ENCODE assay signal across 9 cellular contexts in the genomic region with DNA sequence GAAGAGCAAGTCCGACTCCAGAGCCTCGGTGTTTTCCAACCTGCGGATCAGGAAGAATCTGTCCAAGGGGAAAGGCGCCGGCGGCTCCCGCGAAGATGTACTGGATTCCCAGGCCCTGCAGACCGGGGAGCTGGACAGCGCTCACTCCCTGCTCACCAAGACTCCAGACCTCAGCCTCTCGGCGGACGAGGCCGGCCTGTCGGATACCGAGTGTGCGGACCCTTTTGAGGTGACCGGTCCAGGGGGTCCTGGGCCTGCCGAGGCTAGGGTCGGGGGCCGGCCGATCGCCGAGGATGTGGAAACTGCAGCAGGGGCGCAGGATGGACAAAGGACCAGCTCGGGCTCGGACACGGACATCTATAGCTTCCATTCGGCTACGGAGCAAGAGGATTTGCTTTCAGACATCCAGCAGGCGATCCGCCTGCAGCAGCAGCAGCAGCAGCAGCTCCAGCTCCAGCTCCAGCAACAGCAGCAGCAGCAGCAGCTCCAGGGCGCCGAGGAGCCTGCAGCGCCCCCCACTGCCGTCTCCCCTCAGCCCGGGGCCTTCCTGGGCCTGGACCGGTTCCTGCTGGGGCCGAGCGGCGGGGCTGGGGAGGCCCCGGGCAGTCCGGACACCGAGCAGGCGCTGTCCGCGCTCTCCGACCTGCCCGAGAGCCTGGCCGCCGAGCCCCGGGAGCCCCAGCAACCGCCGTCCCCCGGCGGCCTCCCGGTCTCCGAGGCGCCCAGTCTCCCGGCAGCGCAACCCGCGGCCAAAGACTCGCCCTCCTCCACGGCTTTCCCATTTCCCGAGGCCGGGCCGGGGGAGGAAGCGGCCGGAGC. TPM values are rescaled to one million over a fixed set of nuclear protein-coding genes. Genes with fewer than 3 reads are reported as not detected.
A peak's percentile ranks its signal among the peaks of the same experiment; 100 is the strongest.
DNase-seq lines count a peak whose midpoint lies in the region; ATAC-seq and TF ChIP-seq lines count a peak whose summit lies in the region.
"Had no signal": no experiment of that assay in that cellular context is flagged by ENCODE, and none has a peak within 500 bp of the region (broad histone marks: within the 10 kb centered on the region; RNA-seq: fewer than 3 reads in every experiment).

No MANE protein-coding gene starts in this region.

- intact Hi-C loops in lower lobe of right lung (cut with DNase I) (no loop called here), aorta (cut with DNase I) (no loop called here)

- H3K36me3 ChIP-seq in lower lobe of right lung (no peaks in the 10 kb centered on the region), aorta (ENCODE audit: control insufficient read depth in 1 of 2, insufficient read depth in 2 of 2, low read length in 1 of 2) (no peaks in the 10 kb centered on the region)

- H3K4me3 ChIP-seq in choroid plexus epithelial cell (ENCODE audit: low read depth, low read length) (peak overlapping the region; percentile 43), lower lobe of right lung (peak overlapping the region; percentile 39), aorta (ENCODE audit: low read length in 2 of 2) (peak overlapping the region in 1 of 2 donors; percentile 38)

- DNase-seq in AG20443 (ENCODE audit: low spot score), result peak; percentile 76
- peak; percentile 64 for DNase-seq in choroid plexus epithelial cell (ENCODE audit: low read depth)
- no peak for DNase-seq in lower lobe of right lung
- peak in 1 of 2 donors; percentile 77 for DNase-seq in aorta
- no peak for DNase-seq in AML-193 (lab: John Stamatoyannopoulos, UW)

- no peak for TF ChIP-seq RAD21 in Ishikawa (IDR thresholded peaks at IDR 0.05; ENCODE audit: low read depth)

- peaks cover 21% of the 10 kb centered on the region for H3K4me1 ChIP-seq in lower lobe of right lung
- H3K4me1 ChIP-seq in aorta (ENCODE audit: control insufficient read depth in 1 of 2, insufficient read depth in 2 of 2, low read length in 2 of 2), result no peaks in the 10 kb centered on the region

- H3K9me3 ChIP-seq in lower lobe of right lung (no peaks in the 10 kb centered on the region), aorta (ENCODE audit: control insufficient read depth, low read length) (no peaks in the 10 kb centered on the region)

- H3K27ac ChIP-seq in lower lobe of right lung (no peak overlapping the region), aorta (ENCODE audit: low read depth in 1 of 2, low read length in 2 of 2) (no peak overlapping the region)

- H3K27me3 ChIP-seq in lower lobe of right lung (ENCODE audit: low read depth) (peaks cover 50% of the 10 kb centered on the region), aorta (ENCODE audit: control insufficient read depth in 1 of 2, insufficient read depth in 2 of 2, low read length in 1 of 2) (peaks cover 0 to 2% of the 10 kb centered on the region in 2 donors)

- peak; percentile 32 to 67 for ATAC-seq in lower lobe of right lung
- ATAC-seq in aorta (ENCODE audit: low FRiP score), result peak; percentile 74
- no peak for ATAC-seq in GM21390 (IDR thresholded peaks at IDR 0.05; ENCODE audit: unreplicated experiment)
- ATAC-seq in HG02840 (IDR thresholded peaks at IDR 0.05; ENCODE audit: low FRiP score, unreplicated experiment), result no peak
- ATAC-seq: HCT116 had no signal

- 0 to 1% methylated on average over 61 to 70 of the region's 70 CpGs for WGBS in aorta, 2 donors

- TF ChIP-seq EP300 in Ishikawa (IDR thresholded peaks at IDR 0.05; ENCODE audit: borderline replicate concordance), result no peak

- TF ChIP-seq CTCF in choroid plexus epithelial cell (conservative IDR thresholded peaks at IDR 0.05; ENCODE audit: low read depth, low read length), result no peak
- TF ChIP-seq CTCF in lower lobe of right lung (IDR thresholded peaks at IDR 0.05), result peak; percentile 13

TF ChIP-seq in Ishikawa, 13 proteins besides CTCF, POLR2A, EP300 and RAD21:
- no peak for TF ChIP-seq TCF12 (IDR thresholded peaks at IDR 0.05; ENCODE audit: low read depth)
- TF ChIP-seq, protein P1, sequence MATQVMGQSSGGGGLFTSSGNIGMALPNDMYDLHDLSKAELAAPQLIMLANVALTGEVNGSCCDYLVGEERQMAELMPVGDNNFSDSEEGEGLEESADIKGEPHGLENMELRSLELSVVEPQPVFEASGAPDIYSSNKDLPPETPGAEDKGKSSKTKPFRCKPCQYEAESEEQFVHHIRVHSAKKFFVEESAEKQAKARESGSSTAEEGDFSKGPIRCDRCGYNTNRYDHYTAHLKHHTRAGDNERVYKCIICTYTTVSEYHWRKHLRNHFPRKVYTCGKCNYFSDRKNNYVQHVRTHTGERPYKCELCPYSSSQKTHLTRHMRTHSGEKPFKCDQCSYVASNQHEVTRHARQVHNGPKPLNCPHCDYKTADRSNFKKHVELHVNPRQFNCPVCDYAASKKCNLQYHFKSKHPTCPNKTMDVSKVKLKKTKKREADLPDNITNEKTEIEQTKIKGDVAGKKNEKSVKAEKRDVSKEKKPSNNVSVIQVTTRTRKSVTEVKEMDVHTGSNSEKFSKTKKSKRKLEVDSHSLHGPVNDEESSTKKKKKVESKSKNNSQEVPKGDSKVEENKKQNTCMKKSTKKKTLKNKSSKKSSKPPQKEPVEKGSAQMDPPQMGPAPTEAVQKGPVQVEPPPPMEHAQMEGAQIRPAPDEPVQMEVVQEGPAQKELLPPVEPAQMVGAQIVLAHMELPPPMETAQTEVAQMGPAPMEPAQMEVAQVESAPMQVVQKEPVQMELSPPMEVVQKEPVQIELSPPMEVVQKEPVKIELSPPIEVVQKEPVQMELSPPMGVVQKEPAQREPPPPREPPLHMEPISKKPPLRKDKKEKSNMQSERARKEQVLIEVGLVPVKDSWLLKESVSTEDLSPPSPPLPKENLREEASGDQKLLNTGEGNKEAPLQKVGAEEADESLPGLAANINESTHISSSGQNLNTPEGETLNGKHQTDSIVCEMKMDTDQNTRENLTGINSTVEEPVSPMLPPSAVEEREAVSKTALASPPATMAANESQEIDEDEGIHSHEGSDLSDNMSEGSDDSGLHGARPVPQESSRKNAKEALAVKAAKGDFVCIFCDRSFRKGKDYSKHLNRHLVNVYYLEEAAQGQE (IDR thresholded peaks at IDR 0.05; ENCODE audit: low read depth), result peak; percentile 64

RNA-seq across cellular contexts. Expression of a gene that starts 0.8 kb away (rescaled TPM):
- total RNA-seq in lower lobe of right lung, result 1.1 TPM
- total RNA-seq in aorta, result 1 to 10 TPM in 1 of 2 donors, under 1 TPM in 1; 0.94 to 1.1 TPM
- polyA plus RNA-seq in aorta, result under 1 TPM; 0.10 to 0.88 TPM

Comparison
In these comparisons a context has a peak if more than half of its experiments do, and no peak if none do; other contexts are left out.
1. DNase-seq: peak in AG20443 (single experiment) and choroid plexus epithelial cell (single experiment); none in lower lobe of right lung (single experiment) and AML-193 (0 of 2).
2. ATAC-seq: peak in lower lobe of right lung (2 of 2) and aorta (single experiment); none in GM21390 (single experiment) and HG02840 (single experiment).